14 cellular contexts compared by ENCODE assay signal in the genomic region with DNA sequence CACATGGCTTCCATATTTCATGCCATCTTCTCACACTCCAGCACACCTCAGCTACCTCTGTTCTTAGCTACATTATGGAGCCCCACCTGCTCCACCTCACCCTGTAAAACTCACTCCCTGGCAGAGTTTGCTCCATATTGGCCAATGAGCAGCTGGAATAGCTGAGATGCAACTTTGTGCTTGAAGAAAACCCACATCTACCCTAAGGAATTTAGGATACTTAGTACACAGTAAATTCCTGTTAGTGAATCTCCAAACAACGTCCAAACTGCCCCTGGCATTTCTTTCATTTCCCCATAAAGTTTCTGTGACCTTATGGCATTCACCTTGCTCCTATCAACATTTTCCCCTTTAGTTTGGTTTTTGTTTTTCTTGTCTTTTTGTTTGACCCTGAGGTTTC. TPM values are rescaled to one million over a fixed set of nuclear protein-coding genes. Genes with fewer than 3 reads are reported as not detected.
DNase-seq lines count a peak whose midpoint lies in the region; ATAC-seq and TF ChIP-seq lines count a peak whose summit lies in the region.
"Had no signal": no experiment of that assay in that cellular context is flagged by ENCODE, and none has a peak within 500 bp of the region (broad histone marks: within the 10 kb centered on the region; RNA-seq: fewer than 3 reads in every experiment).

No MANE protein-coding gene starts in this region.

- no peak overlapping the region for H3K4me2 ChIP-seq in mesenchymal stem cell (ENCODE audit: low read length, poor library complexity, severe bottlenecking)

- H4K8ac ChIP-seq in mesenchymal stem cell (ENCODE audit: low read length): no peak overlapping the region

- no peak overlapping the region for H2BK120ac ChIP-seq in mesenchymal stem cell (ENCODE audit: low read depth, low read length)

- peak overlapping the region; percentile 67 for H2AK5ac ChIP-seq in mesenchymal stem cell (ENCODE audit: low read length, severe bottlenecking)

- TF ChIP-seq CTCF in heart left ventricle (IDR thresholded peaks at IDR 0.05): no peak
- TF ChIP-seq CTCF in uterus (IDR thresholded peaks at IDR 0.05): no peak

- H3K4me3 ChIP-seq in heart left ventricle: no peak overlapping the region
- peak overlapping the region in 1 of 2 experiments; percentile 48 for H3K4me3 ChIP-seq in mesenchymal stem cell (ENCODE audit: insufficient read depth in 1 of 2, low read depth in 1 of 2, low read length in 2 of 2)
- H3K4me3 ChIP-seq in uterus: no peak overlapping the region
- H3K4me3 ChIP-seq: right atrium auricular region had no signal

- H3K9me3 ChIP-seq in heart left ventricle: no peaks in the 10 kb centered on the region
- no peaks in the 10 kb centered on the region for H3K9me3 ChIP-seq in mesenchymal stem cell (ENCODE audit: control insufficient read depth, low read length)
- H3K9me3 ChIP-seq in uterus: no peaks in the 10 kb centered on the region
- H3K9me3 ChIP-seq: right atrium auricular region had no signal

- no peak for TF ChIP-seq POLR2A in heart left ventricle (IDR thresholded peaks at IDR 0.05)
- TF ChIP-seq POLR2A in uterus (IDR thresholded peaks at IDR 0.05): no peak

- peak overlapping the region in 1 of 2 experiments; percentile 59 for H3K4ac ChIP-seq in mesenchymal stem cell (ENCODE audit: low read depth in 1 of 2, low read length in 2 of 2)

- H4K91ac ChIP-seq in mesenchymal stem cell (ENCODE audit: low read length): peak overlapping the region; percentile 40

- H3K18ac ChIP-seq in mesenchymal stem cell (ENCODE audit: low read depth in 1 of 2, low read length in 2 of 2): no peak overlapping the region

- H3K9ac ChIP-seq in mesenchymal stem cell (ENCODE audit: low read length): peak overlapping the region; percentile 80

- ATAC-seq in heart left ventricle (no peak), GM18519 (IDR thresholded peaks at IDR 0.05; ENCODE audit: low FRiP score, unreplicated experiment) (no peak), HG03280 (IDR thresholded peaks at IDR 0.05; ENCODE audit: unreplicated experiment) (no peak)

- 16 to 55% (median 50%) methylated on average over 1 of the region's 1 CpG for WGBS in heart left ventricle, 4 donors
- WGBS in mesenchymal stem cell: 78% methylated on average over 1 of the region's 1 CpG

- peaks cover 0 to 38% (median 36%) of the 10 kb centered on the region in 9 donors for H3K36me3 ChIP-seq in heart left ventricle
- peaks cover 38 to 41% of the 10 kb centered on the region in 2 experiments for H3K36me3 ChIP-seq in mesenchymal stem cell (ENCODE audit: control insufficient read depth in 1 of 2, insufficient read depth in 2 of 2, low read depth in 1 of 2, low read length in 2 of 2)
- H3K36me3 ChIP-seq in uterus: no peaks in the 10 kb centered on the region

- H3K79me1 ChIP-seq in mesenchymal stem cell (replicated peaks; ENCODE audit: low read length, poor library complexity, severe bottlenecking): peaks cover 7% of the 10 kb centered on the region

- H2AFZ ChIP-seq in mesenchymal stem cell (ENCODE audit: low read depth, low read length): no peak overlapping the region

- H3K14ac ChIP-seq in mesenchymal stem cell (ENCODE audit: low read length in 2 of 2): no peak overlapping the region

- H3K27ac ChIP-seq in heart left ventricle: peak overlapping the region in 7 of 12 donors; percentile 1 to 50 (median 17)
- peak overlapping the region; percentile 83 for H3K27ac ChIP-seq in mesenchymal stem cell (ENCODE audit: low read length, poor library complexity, severe bottlenecking)
- H3K27ac ChIP-seq in uterus: peak overlapping the region; percentile 40 to 66
- H3K27ac ChIP-seq: C4-2B had no signal

- no peak overlapping the region for H2BK5ac ChIP-seq in mesenchymal stem cell (ENCODE audit: low read depth, low read length, poor library complexity, severe bottlenecking)

- peak overlapping the region in 1 of 2 experiments; percentile 81 for H2BK12ac ChIP-seq in mesenchymal stem cell (ENCODE audit: low read length in 2 of 2)

- no peak overlapping the region for H3K23ac ChIP-seq in mesenchymal stem cell (ENCODE audit: low read length in 2 of 2)

- intact Hi-C loops in heart left ventricle (cut with DNase I) (no loop called here), cardiac septum (cut with DNase I) (loop anchor here (5.0 kb wide), 1 partner anchor 35 kb away; the partner anchor contains the start of genes DDB1 and TKFC), uterus (cut with DNase I; ENCODE audit: low total_unique reads) (no loop called here)

- H3K4me1 ChIP-seq in heart left ventricle (peaks cover 6 to 54% (median 34%) of the 10 kb centered on the region in 12 donors), mesenchymal stem cell (ENCODE audit: control insufficient read depth, insufficient read depth, low read depth, low read length) (peaks cover 31% of the 10 kb centered on the region), uterus (peaks cover 0 to 14% of the 10 kb centered on the region in 2 donors)

- DNase-seq in heart left ventricle: no peak
- DNase-seq in cardiac septum (ENCODE audit: low spot score): no peak
- peak; percentile 17 for DNase-seq in amniotic epithelial cell (ENCODE audit: low read depth)
- peak; percentile 9 for DNase-seq in mesenchymal stem cell
- no peak for DNase-seq in uterus
- DNase-seq in putamen (ENCODE audit: low spot score): no peak
- DNase-seq: activated effector memory CD4-positive, alpha-beta T cell treated with anti-CD3 and anti-CD28 coated beads, Interleukin-2, amount 50 U/mL, for 16 hours had no signal

- H2BK15ac ChIP-seq in mesenchymal stem cell (ENCODE audit: low read depth, poor library complexity, severe bottlenecking): no peak overlapping the region

- H3K27me3 ChIP-seq in heart left ventricle: peaks cover 0 to 25% (median 0%) of the 10 kb centered on the region in 9 donors
- H3K27me3 ChIP-seq in mesenchymal stem cell (ENCODE audit: control insufficient read depth in 1 of 2, insufficient read depth in 1 of 2, low read length in 2 of 2): peaks cover 0 to 6% of the 10 kb centered on the region in 2 experiments
- H3K27me3 ChIP-seq in uterus: no peaks in the 10 kb centered on the region
- H3K27me3 ChIP-seq: right atrium auricular region had no signal

RNA-seq across cellular contexts. Expression of gene VWCE, which starts 2.2 kb away (rescaled TPM):
- total RNA-seq in heart left ventricle: 1 to 10 TPM in 3 of 9 donors, under 1 TPM in 5, not detected in 1; 0.17 to 1.7 (median 0.82) TPM
- under 1 TPM; 0.30 to 0.38 TPM for polyA plus RNA-seq in heart left ventricle
- total RNA-seq in cardiac septum: 0.59 TPM
- polyA plus RNA-seq in mesenchymal stem cell (2013, experiment 1 of 2): 0.65 TPM
- 0.58 TPM for polyA plus RNA-seq in mesenchymal stem cell (2013, experiment 2 of 2)
- 1 to 10 TPM in 2 of 4 donors, under 1 TPM in 2; 0.51 to 6.5 (median 1.2) TPM for total RNA-seq in uterus
- total RNA-seq: M059J had no signal

RNA-seq across cellular contexts. Expression of gene DDB1, which starts 35.6 kb away (rescaled TPM):
- 100 to 1,000 TPM; 121 to 156 (median 130) TPM for total RNA-seq in heart left ventricle
- 100 to 1,000 TPM in 1 of 2 donors, 10 to 100 TPM in 1; 78.8 to 158 TPM for polyA plus RNA-seq in heart left ventricle
- 125 TPM for total RNA-seq in cardiac septum
- polyA plus RNA-seq in mesenchymal stem cell (2013, experiment 1 of 2): 93.9 TPM
- polyA plus RNA-seq in mesenchymal stem cell (2013, experiment 2 of 2): 91.2 TPM
- total RNA-seq in uterus: 100 to 1,000 TPM in 3 of 4 donors, 10 to 100 TPM in 1; 87.9 to 231 (median 155) TPM

RNA-seq across cellular contexts. Expression of gene TKFC, which starts 35.7 kb away (rescaled TPM):
- total RNA-seq in heart left ventricle (10 to 100 TPM in 8 of 9 donors, 1 to 10 TPM in 1; 10.0 to 31.2 (median 16.8) TPM), cardiac septum (21.9 TPM), uterus (10 to 100 TPM in 2 of 4 donors, 1 to 10 TPM in 2; 3.6 to 28.5 (median 11.9) TPM)
- polyA plus RNA-seq in heart left ventricle: 10 to 100 TPM; 10.7 to 16.2 TPM
- 9.3 TPM for polyA plus RNA-seq in mesenchymal stem cell (2013, experiment 1 of 2)
- 9.6 TPM for polyA plus RNA-seq in mesenchymal stem cell (2013, experiment 2 of 2)

RNA-seq across cellular contexts. Expression of gene PGA5, which starts 56.4 kb away (rescaled TPM):
- 1 to 10 TPM in 1 of 9 donors, under 1 TPM in 4, not detected in 4; 0.14 to 2.2 (median 0.42) TPM for total RNA-seq in heart left ventricle
- under 1 TPM; 0.04 to 0.27 TPM for polyA plus RNA-seq in heart left ventricle
- total RNA-seq in cardiac septum: not detected
- not detected for polyA plus RNA-seq in mesenchymal stem cell (2013, experiment 1 of 2)
- not detected for polyA plus RNA-seq in mesenchymal stem cell (2013, experiment 2 of 2)
- not detected for total RNA-seq in uterus
- total RNA-seq: epithelial cell of proximal tubule, kidney epithelial cell, M059J had no signal

Comparison
In these comparisons a context has a peak if more than half of its experiments do, and no peak if none do; other contexts are left out.
1. DNase-seq: peak in amniotic epithelial cell (single experiment) and mesenchymal stem cell (single experiment); none in heart left ventricle (0 of 5), cardiac septum (single experiment), uterus (0 of 2) and putamen (single experiment).
2. H3K27ac ChIP-seq: peak in every context shown above with its lines; median percentile 83 in mesenchymal stem cell; 53 in uterus; 17 in heart left ventricle.